Comparison of ENCODE assay signal across 7 cellular contexts in the genomic region with DNA sequence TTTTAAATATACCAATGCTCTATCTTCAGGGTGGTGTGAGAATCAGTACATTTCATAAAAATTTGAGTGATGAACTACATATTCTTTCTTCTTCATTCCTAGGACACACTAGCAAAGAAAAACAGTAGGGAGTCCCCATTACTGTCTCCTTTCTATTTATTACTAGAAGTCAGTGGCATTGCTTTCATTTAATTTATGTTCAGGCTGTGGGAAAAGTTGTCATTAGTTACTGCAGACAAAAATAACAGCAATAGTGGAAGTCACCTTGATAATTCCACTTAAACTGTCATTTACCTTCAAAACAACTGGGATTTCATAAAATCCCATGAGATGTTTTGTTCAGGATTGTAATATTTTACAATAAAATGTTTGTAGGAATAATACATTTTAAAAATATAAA.
"Had no signal": no experiment of that assay in that cellular context is flagged by ENCODE, and none has a peak within 500 bp of the region (broad histone marks: within the 10 kb centered on the region; RNA-seq: fewer than 3 reads in every experiment).

No MANE protein-coding gene starts in this region.

- H2AFZ ChIP-seq: GM23338 had no signal

- H3K4me2 ChIP-seq: GM23338 had no signal

- H3K4me3 ChIP-seq: GM23338, K562 had no signal

- DNase-seq: H9, HCEC 1CT, HFFc6, IMR-90 had no signal

- H3K27ac ChIP-seq: HL-60 had no signal
